In genomic region chr4:103198111-103198765, GRCh38 we compare ENCODE assay signal across 1 cellular context.
TF ChIP-seq lines count a peak whose summit lies in the region.

TSS of gene CENPE (minus strand) at chr4:103198343. CDS start at chr4:103198319, 24 bp downstream.

TF ChIP-seq in HepG2, 621 proteins besides CTCF, POLR2A, EP300 and RAD21 (continued from another document and continues in another):
- TF ChIP-seq, protein P1, sequence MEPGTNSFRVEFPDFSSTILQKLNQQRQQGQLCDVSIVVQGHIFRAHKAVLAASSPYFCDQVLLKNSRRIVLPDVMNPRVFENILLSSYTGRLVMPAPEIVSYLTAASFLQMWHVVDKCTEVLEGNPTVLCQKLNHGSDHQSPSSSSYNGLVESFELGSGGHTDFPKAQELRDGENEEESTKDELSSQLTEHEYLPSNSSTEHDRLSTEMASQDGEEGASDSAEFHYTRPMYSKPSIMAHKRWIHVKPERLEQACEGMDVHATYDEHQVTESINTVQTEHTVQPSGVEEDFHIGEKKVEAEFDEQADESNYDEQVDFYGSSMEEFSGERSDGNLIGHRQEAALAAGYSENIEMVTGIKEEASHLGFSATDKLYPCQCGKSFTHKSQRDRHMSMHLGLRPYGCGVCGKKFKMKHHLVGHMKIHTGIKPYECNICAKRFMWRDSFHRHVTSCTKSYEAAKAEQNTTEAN (CRISPR knock-in tag; conservative IDR thresholded peaks at IDR 0.05) = 0 out of 2 replicates have a peak, but pooled peaks have one; percentile 42
- TF ChIP-seq ZNF614 (CRISPR knock-in tag; IDR thresholded peaks at IDR 0.05; ENCODE audit: borderline replicate concordance) (peak; percentile 63; the same call in 1 of the 2 replicates), GMEB1 (CRISPR knock-in tag; IDR thresholded peaks at IDR 0.05; ENCODE audit: borderline replicate concordance) (peak; percentile 74; the same call in 1 of the 2 replicates), ZNF275 (CRISPR knock-in tag; IDR thresholded peaks at IDR 0.05; ENCODE audit: borderline replicate concordance) (no peak), ZNF331 (CRISPR knock-in tag; IDR thresholded peaks at IDR 0.05) (no peak; the same call in 1 of the 2 replicates), HHEX (CRISPR knock-in tag; IDR thresholded peaks at IDR 0.05) (no peak), MTF2 (CRISPR knock-in tag; IDR thresholded peaks at IDR 0.05; ENCODE audit: borderline replicate concordance) (peak; percentile 66; the same call in 1 of the 2 replicates), ZNF124 (CRISPR knock-in tag; IDR thresholded peaks at IDR 0.05) (no peak), MZF1 (CRISPR knock-in tag; IDR thresholded peaks at IDR 0.05; ENCODE audit: borderline replicate concordance) (no peak), ZNF543 (CRISPR knock-in tag; IDR thresholded peaks at IDR 0.05) (no peak), ZBTB34 (CRISPR knock-in tag; IDR thresholded peaks at IDR 0.05) (no peak), KDM1A (CRISPR knock-in tag; IDR thresholded peaks at IDR 0.05) (no peak), ZNF572 (CRISPR knock-in tag; IDR thresholded peaks at IDR 0.05) (peak; percentile 59; the same call in 1 of the 2 replicates), SNAPC2 (CRISPR knock-in tag; IDR thresholded peaks at IDR 0.05) (peak; percentile 79), ZHX2 (IDR thresholded peaks at IDR 0.05; ENCODE audit: low read depth) (0 out of 2 replicates have a peak, but pooled peaks have one; percentile 14), ZHX2 (CRISPR knock-in tag; IDR thresholded peaks at IDR 0.05; ENCODE audit: borderline replicate concordance) (no peak), PHF20 (CRISPR knock-in tag; IDR thresholded peaks at IDR 0.05) (peak; percentile 49; the same call in 1 of the 2 replicates), ZSCAN20 (CRISPR knock-in tag; IDR thresholded peaks at IDR 0.05; ENCODE audit: borderline replicate concordance) (no peak), MAFG (CRISPR knock-in tag; IDR thresholded peaks at IDR 0.05) (no peak), LBX2 (CRISPR knock-in tag; IDR thresholded peaks at IDR 0.05; ENCODE audit: borderline replicate concordance) (no peak), SP4 (CRISPR knock-in tag; IDR thresholded peaks at IDR 0.05) (peak; percentile 42; the same call in 1 of the 2 replicates), ZNF441 (CRISPR knock-in tag; IDR thresholded peaks at IDR 0.05; ENCODE audit: borderline replicate concordance) (peak; percentile 42; the same call in 1 of the 2 replicates), MXD3 (CRISPR knock-in tag; IDR thresholded peaks at IDR 0.05) (peak; percentile 60; the same call in 1 of the 2 replicates), ZNF44 (CRISPR knock-in tag; IDR thresholded peaks at IDR 0.05) (no peak)
- TF ChIP-seq, protein P2, sequence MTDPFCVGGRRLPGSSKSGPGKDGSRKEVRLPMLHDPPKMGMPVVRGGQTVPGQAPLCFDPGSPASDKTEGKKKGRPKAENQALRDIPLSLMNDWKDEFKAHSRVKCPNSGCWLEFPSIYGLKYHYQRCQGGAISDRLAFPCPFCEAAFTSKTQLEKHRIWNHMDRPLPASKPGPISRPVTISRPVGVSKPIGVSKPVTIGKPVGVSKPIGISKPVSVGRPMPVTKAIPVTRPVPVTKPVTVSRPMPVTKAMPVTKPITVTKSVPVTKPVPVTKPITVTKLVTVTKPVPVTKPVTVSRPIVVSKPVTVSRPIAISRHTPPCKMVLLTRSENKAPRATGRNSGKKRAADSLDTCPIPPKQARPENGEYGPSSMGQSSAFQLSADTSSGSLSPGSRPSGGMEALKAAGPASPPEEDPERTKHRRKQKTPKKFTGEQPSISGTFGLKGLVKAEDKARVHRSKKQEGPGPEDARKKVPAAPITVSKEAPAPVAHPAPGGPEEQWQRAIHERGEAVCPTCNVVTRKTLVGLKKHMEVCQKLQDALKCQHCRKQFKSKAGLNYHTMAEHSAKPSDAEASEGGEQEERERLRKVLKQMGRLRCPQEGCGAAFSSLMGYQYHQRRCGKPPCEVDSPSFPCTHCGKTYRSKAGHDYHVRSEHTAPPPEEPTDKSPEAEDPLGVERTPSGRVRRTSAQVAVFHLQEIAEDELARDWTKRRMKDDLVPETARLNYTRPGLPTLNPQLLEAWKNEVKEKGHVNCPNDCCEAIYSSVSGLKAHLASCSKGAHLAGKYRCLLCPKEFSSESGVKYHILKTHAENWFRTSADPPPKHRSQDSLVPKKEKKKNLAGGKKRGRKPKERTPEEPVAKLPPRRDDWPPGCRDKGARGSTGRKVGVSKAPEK (CRISPR knock-in tag; IDR thresholded peaks at IDR 0.05; ENCODE audit: borderline replicate concordance) = no peak
- TF ChIP-seq, protein P3, sequence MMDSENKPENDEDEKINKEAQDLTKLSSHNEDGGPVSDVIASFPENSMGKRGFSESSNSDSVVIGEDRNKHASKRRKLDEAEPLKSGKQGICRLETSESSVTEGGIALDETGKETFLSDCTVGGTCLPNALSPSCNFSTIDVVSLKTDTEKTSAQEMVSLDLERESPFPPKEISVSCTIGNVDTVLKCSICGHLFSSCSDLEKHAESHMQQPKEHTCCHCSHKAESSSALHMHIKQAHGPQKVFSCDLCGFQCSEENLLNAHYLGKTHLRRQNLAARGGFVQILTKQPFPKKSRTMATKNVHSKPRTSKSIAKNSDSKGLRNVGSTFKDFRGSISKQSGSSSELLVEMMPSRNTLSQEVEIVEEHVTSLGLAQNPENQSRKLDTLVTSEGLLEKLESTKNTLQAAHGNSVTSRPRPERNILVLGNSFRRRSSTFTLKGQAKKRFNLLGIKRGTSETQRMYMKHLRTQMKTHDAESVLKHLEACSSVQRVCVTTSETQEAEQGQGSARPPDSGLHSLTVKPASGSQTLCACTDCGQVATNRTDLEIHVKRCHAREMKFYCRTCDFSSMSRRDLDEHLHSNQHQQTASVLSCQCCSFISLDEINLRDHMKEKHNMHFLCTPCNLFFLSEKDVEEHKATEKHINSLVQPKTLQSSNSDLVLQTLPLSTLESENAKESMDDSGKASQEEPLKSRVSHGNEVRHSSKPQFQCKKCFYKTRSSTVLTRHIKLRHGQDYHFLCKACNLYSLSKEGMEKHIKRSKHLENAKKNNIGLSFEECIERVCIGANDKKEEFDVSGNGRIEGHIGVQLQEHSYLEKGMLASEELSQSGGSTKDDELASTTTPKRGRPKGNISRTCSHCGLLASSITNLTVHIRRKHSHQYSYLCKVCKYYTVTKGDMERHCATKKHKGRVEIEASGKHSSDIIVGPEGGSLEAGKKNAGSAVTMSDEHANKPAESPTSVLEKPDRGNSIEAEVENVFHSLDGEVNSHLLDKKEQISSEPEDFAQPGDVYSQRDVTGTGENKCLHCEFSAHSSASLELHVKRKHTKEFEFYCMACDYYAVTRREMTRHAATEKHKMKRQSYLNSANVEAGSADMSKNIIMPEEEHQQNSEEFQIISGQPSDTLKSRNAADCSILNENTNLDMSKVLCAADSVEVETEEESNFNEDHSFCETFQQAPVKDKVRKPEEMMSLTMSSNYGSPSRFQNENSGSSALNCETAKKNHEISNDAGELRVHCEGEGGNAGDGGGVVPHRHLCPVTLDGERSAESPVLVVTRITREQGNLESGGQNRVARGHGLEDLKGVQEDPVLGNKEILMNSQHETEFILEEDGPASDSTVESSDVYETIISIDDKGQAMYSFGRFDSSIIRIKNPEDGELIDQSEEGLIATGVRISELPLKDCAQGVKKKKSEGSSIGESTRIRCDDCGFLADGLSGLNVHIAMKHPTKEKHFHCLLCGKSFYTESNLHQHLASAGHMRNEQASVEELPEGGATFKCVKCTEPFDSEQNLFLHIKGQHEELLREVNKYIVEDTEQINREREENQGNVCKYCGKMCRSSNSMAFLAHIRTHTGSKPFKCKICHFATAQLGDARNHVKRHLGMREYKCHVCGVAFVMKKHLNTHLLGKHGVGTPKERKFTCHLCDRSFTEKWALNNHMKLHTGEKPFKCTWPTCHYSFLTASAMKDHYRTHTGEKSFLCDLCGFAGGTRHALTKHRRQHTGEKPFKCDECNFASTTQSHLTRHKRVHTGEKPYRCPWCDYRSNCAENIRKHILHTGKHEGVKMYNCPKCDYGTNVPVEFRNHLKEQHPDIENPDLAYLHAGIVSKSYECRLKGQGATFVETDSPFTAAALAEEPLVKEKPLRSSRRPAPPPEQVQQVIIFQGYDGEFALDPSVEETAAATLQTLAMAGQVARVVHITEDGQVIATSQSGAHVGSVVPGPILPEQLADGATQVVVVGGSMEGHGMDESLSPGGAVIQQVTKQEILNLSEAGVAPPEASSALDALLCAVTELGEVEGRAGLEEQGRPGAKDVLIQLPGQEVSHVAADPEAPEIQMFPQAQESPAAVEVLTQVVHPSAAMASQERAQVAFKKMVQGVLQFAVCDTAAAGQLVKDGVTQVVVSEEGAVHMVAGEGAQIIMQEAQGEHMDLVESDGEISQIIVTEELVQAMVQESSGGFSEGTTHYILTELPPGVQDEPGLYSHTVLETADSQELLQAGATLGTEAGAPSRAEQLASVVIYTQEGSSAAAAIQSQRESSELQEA (CRISPR knock-in tag; IDR thresholded peaks at IDR 0.05; ENCODE audit: not compliant biosample characterization) = no peak
- TF ChIP-seq, protein P4, sequence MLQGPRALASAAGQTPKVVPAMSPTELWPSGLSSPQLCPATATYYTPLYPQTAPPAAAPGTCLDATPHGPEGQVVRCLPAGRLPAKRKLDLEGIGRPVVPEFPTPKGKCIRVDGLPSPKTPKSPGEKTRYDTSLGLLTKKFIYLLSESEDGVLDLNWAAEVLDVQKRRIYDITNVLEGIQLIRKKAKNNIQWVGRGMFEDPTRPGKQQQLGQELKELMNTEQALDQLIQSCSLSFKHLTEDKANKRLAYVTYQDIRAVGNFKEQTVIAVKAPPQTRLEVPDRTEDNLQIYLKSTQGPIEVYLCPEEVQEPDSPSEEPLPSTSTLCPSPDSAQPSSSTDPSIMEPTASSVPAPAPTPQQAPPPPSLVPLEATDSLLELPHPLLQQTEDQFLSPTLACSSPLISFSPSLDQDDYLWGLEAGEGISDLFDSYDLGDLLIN (CRISPR knock-in tag; IDR thresholded peaks at IDR 0.05; ENCODE audit: borderline replicate concordance) = no peak; the same call in 1 of the 2 replicates
